In the genomic region with DNA sequence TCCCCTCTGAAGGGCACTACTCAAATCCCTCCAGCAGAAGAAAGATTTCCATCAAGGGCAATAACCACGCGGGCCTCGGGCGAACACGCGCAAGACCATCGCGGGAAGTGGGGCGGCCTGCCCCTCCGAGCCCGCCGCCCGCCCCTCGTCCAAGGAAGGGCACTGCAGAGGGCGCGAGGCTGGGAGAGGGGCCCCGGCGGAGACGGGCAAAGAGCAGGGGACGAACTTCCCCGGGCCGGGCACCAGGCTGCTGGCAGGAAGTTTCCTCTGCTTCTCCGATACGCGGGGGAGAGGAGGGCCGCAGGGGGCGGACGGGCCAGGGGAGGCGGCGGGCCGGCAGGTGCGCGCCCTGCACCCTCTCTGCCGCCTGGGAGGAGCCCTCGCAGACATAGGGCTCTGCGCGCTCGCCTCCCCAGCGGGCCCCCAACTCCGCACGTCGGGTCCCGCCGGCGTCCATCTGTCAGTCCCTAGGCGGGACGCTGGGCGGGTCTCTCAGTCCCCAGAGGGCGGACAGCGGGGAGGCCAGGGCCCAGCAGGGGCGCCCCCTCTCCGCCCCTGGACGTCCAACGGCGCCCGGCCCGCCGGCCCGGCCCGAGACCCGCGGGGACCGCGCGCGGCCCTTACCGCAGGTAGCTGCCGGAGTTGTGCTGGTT, we compare ENCODE assay signal across 7 cellular contexts. TPM values are rescaled to one million over a fixed set of nuclear protein-coding genes. Genes with fewer than 3 reads are reported as not detected.
DNase-seq lines count a peak whose midpoint lies in the region; ATAC-seq and TF ChIP-seq lines count a peak whose summit lies in the region.

No MANE protein-coding gene starts in this region.

- H2AFZ ChIP-seq in neural cell (ENCODE audit: low read depth, low read length): no peak overlapping the region

- ATAC-seq in GM19025 (IDR thresholded peaks at IDR 0.05; ENCODE audit: low read depth, unreplicated experiment) (peak; percentile 22), GM19035 (IDR thresholded peaks at IDR 0.05; ENCODE audit: unreplicated experiment) (no peak)

- H3K27ac ChIP-seq in ectodermal cell (ENCODE audit: insufficient read depth, low read depth, low read length, poor library complexity, severe bottlenecking): no peak overlapping the region
- H3K27ac ChIP-seq in neural cell (ENCODE audit: low read length): no peak overlapping the region

- H3K27me3 ChIP-seq in ectodermal cell (ENCODE audit: control insufficient read depth, insufficient read depth, low read length, poor library complexity, severe bottlenecking): peaks cover 55% of the 10 kb centered on the region
- peaks cover 45% of the 10 kb centered on the region for H3K27me3 ChIP-seq in neural cell (ENCODE audit: insufficient read depth, low read depth, low read length)

- TF ChIP-seq EP300 in neural cell (conservative IDR thresholded peaks at IDR 0.05; ENCODE audit: poor library complexity, severe bottlenecking): no peak

- no peak for TF ChIP-seq CTCF in neural cell (IDR thresholded peaks at IDR 0.05; ENCODE audit: poor library complexity, severe bottlenecking)

- H3K4me1 ChIP-seq in ectodermal cell (ENCODE audit: control insufficient read depth, insufficient read depth, low read length): no peaks in the 10 kb centered on the region

- peak overlapping the region; percentile 61 to 87 (median 80) for H3K4me3 Mint-ChIP-seq in IgD-negative memory B cell

- no peaks in the 10 kb centered on the region for H4K20me1 ChIP-seq in neural cell (ENCODE audit: insufficient read depth)

- H3F3A ChIP-seq in neural cell (ENCODE audit: insufficient read depth, low read length, poor library complexity, severe bottlenecking): no peaks in the 10 kb centered on the region

- H3K4me3 ChIP-seq in ectodermal cell (ENCODE audit: insufficient read depth, low read depth, low read length): peak overlapping the region; percentile 48
- peak overlapping the region; percentile 64 for H3K4me3 ChIP-seq in neural cell (ENCODE audit: low read length)

- H3K4me1 Mint-ChIP-seq in IgD-negative memory B cell: peaks cover 5 to 24% (median 14%) of the 10 kb centered on the region in 3 donors

- DNase-seq in NCI-H2029 (lab: John Stamatoyannopoulos, UW): no peak
- DNase-seq in NK-92 (lab: John Stamatoyannopoulos, UW; ENCODE audit: unreplicated experiment): no peak

- WGBS in ectodermal cell, 2 experiments: 1% methylated on average over 68 of the region's 68 CpGs

- H3K9me2 ChIP-seq in neural cell (ENCODE audit: insufficient read depth, low read length): no peaks in the 10 kb centered on the region

- H3K4me2 ChIP-seq in neural cell (ENCODE audit: low read length): peak overlapping the region; percentile 10

- H3K9me3 Mint-ChIP-seq in IgD-negative memory B cell: peaks cover 0 to 1% (median 0%) of the 10 kb centered on the region in 3 donors

- no peaks in the 10 kb centered on the region for H3K9me3 ChIP-seq in ectodermal cell (ENCODE audit: control insufficient read depth, low read length)
- no peaks in the 10 kb centered on the region for H3K9me3 ChIP-seq in neural cell (ENCODE audit: low read length)

- no peak overlapping the region for H3K27ac Mint-ChIP-seq in IgD-negative memory B cell

- H3K36me3 Mint-ChIP-seq in IgD-negative memory B cell: peaks cover 2% of the 10 kb centered on the region

- no peaks in the 10 kb centered on the region for H3K79me2 ChIP-seq in neural cell (replicated peaks; ENCODE audit: insufficient read depth, low read length)

- peak overlapping the region; percentile 41 for H3K9ac ChIP-seq in neural cell (ENCODE audit: low read length)

- H3K36me3 ChIP-seq in ectodermal cell (ENCODE audit: control insufficient read depth, insufficient read depth, low read length) (no peaks in the 10 kb centered on the region), neural cell (ENCODE audit: insufficient read depth, low read length) (no peaks in the 10 kb centered on the region)

- H3K27me3 Mint-ChIP-seq in IgD-negative memory B cell: peaks cover 43% of the 10 kb centered on the region

- no peak for TF ChIP-seq RAD21 in neural cell (conservative IDR thresholded peaks at IDR 0.05)

TF ChIP-seq in neural cell, 6 proteins besides CTCF, POLR2A, EP300 and RAD21:
- TF ChIP-seq EZH2 (IDR thresholded peaks at IDR 0.05; ENCODE audit: borderline replicate concordance, insufficient read depth, low read length, poor library complexity, severe bottlenecking): peak; percentile 39
- no peak for TF ChIP-seq TAF1 (IDR thresholded peaks at IDR 0.05; ENCODE audit: low read depth)

RNA-seq across cellular contexts. Expression of a gene that starts 0.5 kb away (rescaled TPM):
- polyA plus RNA-seq in IgD-negative memory B cell (0.25 TPM), neural cell (0.04 TPM in 1 of 2 replicates, not detected in the other)
- polyA plus RNA-seq in ectodermal cell (2013, experiment 1 of 4): not detected
- 0.05 TPM for polyA plus RNA-seq in ectodermal cell (2013, experiment 2 of 4)
- under 0.01 TPM for polyA plus RNA-seq in ectodermal cell (2013, experiment 3 of 4)
- polyA plus RNA-seq in ectodermal cell (2013, experiment 4 of 4): 0.04 TPM
- not detected in 2 replicates for polyA minus RNA-seq in neural cell
